Comparison of ENCODE assay signal across 6 cellular contexts in the genomic region with DNA sequence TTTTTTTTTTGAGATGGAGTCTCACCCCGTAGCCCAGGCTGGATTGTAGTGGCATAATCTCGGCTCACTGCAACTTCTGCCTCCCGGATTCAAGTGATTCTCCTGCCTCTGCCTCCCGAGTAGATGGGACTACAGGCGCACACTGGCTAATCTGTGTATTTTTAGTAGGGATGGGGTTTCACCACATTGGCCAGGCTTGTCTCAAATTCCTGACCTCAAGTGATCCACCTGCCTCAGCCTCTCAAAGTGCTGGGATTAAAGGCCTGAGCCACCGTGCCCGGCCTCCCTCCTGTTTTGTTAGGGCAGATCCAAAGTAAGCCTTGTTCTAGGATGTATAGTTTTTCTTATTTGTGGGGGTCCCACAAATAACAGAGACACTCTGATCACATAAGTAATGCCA. TPM values are rescaled to one million over a fixed set of nuclear protein-coding genes. Genes with fewer than 3 reads are reported as not detected.
DNase-seq lines count a peak whose midpoint lies in the region; ATAC-seq and TF ChIP-seq lines count a peak whose summit lies in the region.
"Not testable (repeated sequence)": the region's sequence is repeated elsewhere in the genome, so short reads cannot be mapped to it uniquely, and the experiment has no call there.

No MANE protein-coding gene starts in this region.

- intact Hi-C loops in gastrocnemius medialis (cut with DNase I; ENCODE audit: low total_unique reads): loop anchor here (5.0 kb wide), 1 partner anchor 41 kb away; no protein-coding TSS in a partner anchor

- H3K4me1 Mint-ChIP-seq in T-helper 17 cell: peaks cover 34% of the 10 kb centered on the region
- H3K4me1 Mint-ChIP-seq in effector memory CD8-positive, alpha-beta T cell (ENCODE audit: low read depth in 2 of 2): peaks cover 31 to 72% of the 10 kb centered on the region in 2 donors
- peaks cover 39% of the 10 kb centered on the region for H3K4me1 Mint-ChIP-seq in stimulated activated effector memory CD8-positive, alpha-beta T cell treated with anti-CD3 and anti-CD28 coated beads, Interleukin-12 subunit alpha, Interleukin-12 subunit beta, amount 100 ng/mL, for 72 hours

- H3K4me1 ChIP-seq in Loucy (ENCODE audit: insufficient read depth, low read length, poor library complexity, severe bottlenecking): peaks cover 28% of the 10 kb centered on the region
- H3K4me1 ChIP-seq in neutrophil (ENCODE audit: control insufficient read depth in 1 of 2, insufficient read depth in 1 of 2, low read depth in 1 of 2, low read length in 1 of 2): peaks cover 22 to 32% of the 10 kb centered on the region in 2 experiments
- H3K4me1 ChIP-seq in gastrocnemius medialis: peaks cover 61 to 67% of the 10 kb centered on the region in 2 donors

- H4K20me1 ChIP-seq in Loucy (ENCODE audit: insufficient read depth, low read length, poor library complexity, severe bottlenecking): not testable (repeated sequence)

- ATAC-seq in T-helper 17 cell; effector memory CD8-positive, alpha-beta T cell (replicated peaks); stimulated activated effector memory CD8-positive, alpha-beta T cell treated with anti-CD3 and anti-CD28 coated beads, Interleukin-12 subunit alpha, Interleukin-12 subunit beta, amount 100 ng/mL, for 72 hours: not testable (repeated sequence)
- peak; percentile 78 to 84 for ATAC-seq in gastrocnemius medialis

- H2AFZ ChIP-seq in Loucy (ENCODE audit: low read length): not testable (repeated sequence)

- not testable (repeated sequence) for H3F3A ChIP-seq in Loucy (ENCODE audit: low read depth)

- not testable (repeated sequence) for H3K27me3 Mint-ChIP-seq in T-helper 17 cell; effector memory CD8-positive, alpha-beta T cell

- not testable (repeated sequence) for H3K9me3 Mint-ChIP-seq in effector memory CD8-positive, alpha-beta T cell; stimulated activated effector memory CD8-positive, alpha-beta T cell treated with anti-CD3 and anti-CD28 coated beads, Interleukin-12 subunit alpha, Interleukin-12 subunit beta, amount 100 ng/mL, for 72 hours

- DNase-seq in T-helper 17 cell; effector memory CD8-positive, alpha-beta T cell; stimulated activated effector memory CD8-positive, alpha-beta T cell treated with anti-CD3 and anti-CD28 coated beads, Interleukin-12 subunit alpha, Interleukin-12 subunit beta, amount 100 ng/mL, for 72 hours (ENCODE audit: low spot score in 2 of 2): not testable (repeated sequence)
- DNase-seq in gastrocnemius medialis: peak; percentile 28 to 69

- not testable (repeated sequence) for H3K9me3 ChIP-seq in Loucy (ENCODE audit: insufficient read depth, low read depth, low read length); T-helper 17 cell (ENCODE audit: control insufficient read depth, low read length, poor library complexity, severe bottlenecking); neutrophil; gastrocnemius medialis

- H3K9ac ChIP-seq in Loucy (ENCODE audit: low read depth, low read length, poor library complexity, severe bottlenecking): not testable (repeated sequence)

- peak overlapping the region; percentile 51 for H3K27ac Mint-ChIP-seq in T-helper 17 cell
- peak overlapping the region; percentile 11 to 55 for H3K27ac Mint-ChIP-seq in effector memory CD8-positive, alpha-beta T cell
- peak overlapping the region; percentile 79 for H3K27ac Mint-ChIP-seq in stimulated activated effector memory CD8-positive, alpha-beta T cell treated with anti-CD3 and anti-CD28 coated beads, Interleukin-12 subunit alpha, Interleukin-12 subunit beta, amount 100 ng/mL, for 72 hours

- H3K4me3 ChIP-seq in Loucy (ENCODE audit: low read length, poor library complexity, severe bottlenecking); neutrophil (ENCODE audit: low read depth in 1 of 2, low read length in 1 of 2); gastrocnemius medialis: not testable (repeated sequence)

- not testable (repeated sequence) for H3K36me3 Mint-ChIP-seq in T-helper 17 cell (ENCODE audit: low read depth)
- H3K36me3 Mint-ChIP-seq in effector memory CD8-positive, alpha-beta T cell (ENCODE audit: insufficient read depth): peaks cover 56% of the 10 kb centered on the region
- H3K36me3 Mint-ChIP-seq in stimulated activated effector memory CD8-positive, alpha-beta T cell treated with anti-CD3 and anti-CD28 coated beads, Interleukin-12 subunit alpha, Interleukin-12 subunit beta, amount 100 ng/mL, for 72 hours: peaks cover 83% of the 10 kb centered on the region

- in situ Hi-C loops in gastrocnemius medialis (cut with MboI; ENCODE audit: low sequenced_read_pairs in 4 of 4): not testable (repeated sequence)

- not testable (repeated sequence) for H3K27me3 ChIP-seq in Loucy (ENCODE audit: insufficient read depth, low read length, poor library complexity, severe bottlenecking); neutrophil; gastrocnemius medialis

- H3K36me3 ChIP-seq in Loucy (ENCODE audit: insufficient read depth, low read length) (peaks cover 18% of the 10 kb centered on the region; the same call in 1 of the 2 replicates), neutrophil (peaks cover 49% of the 10 kb centered on the region)
- not testable (repeated sequence) for H3K36me3 ChIP-seq in gastrocnemius medialis

- peak overlapping the region; percentile 16 for H3K27ac ChIP-seq in neutrophil
- H3K27ac ChIP-seq in gastrocnemius medialis: peak overlapping the region; percentile 39 to 77 (median 65)

- peak overlapping the region; percentile 23 for H3K4me2 ChIP-seq in Loucy (ENCODE audit: low read depth, low read length, poor library complexity, severe bottlenecking)

- not testable (repeated sequence) for TF ChIP-seq POLR2A in gastrocnemius medialis (IDR thresholded peaks at IDR 0.05)

- peaks cover 80% of the 10 kb centered on the region for H3K79me2 ChIP-seq in Loucy (ENCODE audit: insufficient read depth, low read length)

- TF ChIP-seq CTCF in Loucy (conservative IDR thresholded peaks at IDR 0.05; ENCODE audit: low read length); neutrophil (IDR thresholded peaks at IDR 0.05); gastrocnemius medialis (IDR thresholded peaks at IDR 0.05 in 4 of 5, conservative IDR thresholded peaks at IDR 0.05 in 1 of 5): not testable (repeated sequence)

- not testable (repeated sequence) for H3K9me2 ChIP-seq in Loucy (replicated peaks; ENCODE audit: low read depth, low read length)

- not testable (repeated sequence) for H3K4me3 Mint-ChIP-seq in T-helper 17 cell; effector memory CD8-positive, alpha-beta T cell; stimulated activated effector memory CD8-positive, alpha-beta T cell treated with anti-CD3 and anti-CD28 coated beads, Interleukin-12 subunit alpha, Interleukin-12 subunit beta, amount 100 ng/mL, for 72 hours

RNA-seq across cellular contexts. Expression of a gene that starts 12.7 kb away (rescaled TPM):
- total RNA-seq in T-helper 17 cell (10 to 100 TPM; 35.1 to 40.7 TPM), gastrocnemius medialis (10 to 100 TPM; 40.8 to 46.2 (median 44.7) TPM)
